Comparison of ENCODE assay signal across 18 cellular contexts in the genomic region with DNA sequence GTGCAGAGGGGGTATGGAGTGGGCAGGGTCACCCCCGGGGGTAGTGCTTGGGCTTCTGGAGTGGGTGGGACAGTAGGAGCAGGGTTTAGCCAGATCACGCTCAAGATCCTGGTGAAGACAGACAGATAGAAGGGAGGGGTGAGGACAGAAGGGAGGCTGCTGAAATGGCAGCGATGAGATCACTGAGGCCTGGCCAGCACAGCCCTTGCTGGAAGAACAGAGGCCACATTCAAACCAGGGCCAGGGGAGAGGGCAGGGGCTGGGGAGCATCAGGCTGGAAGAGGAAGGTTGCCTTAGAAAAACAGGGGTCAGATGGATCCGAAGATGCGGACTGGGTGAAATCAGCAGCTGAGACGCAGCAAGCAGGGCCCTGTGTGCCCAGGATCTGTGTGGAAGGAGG.
A peak's percentile ranks its signal among the peaks of the same experiment; 100 is the strongest.
DNase-seq lines count a peak whose midpoint lies in the region; ATAC-seq and TF ChIP-seq lines count a peak whose summit lies in the region.
"Had no signal": no experiment of that assay in that cellular context is flagged by ENCODE, and none has a peak within 500 bp of the region (broad histone marks: within the 10 kb centered on the region; RNA-seq: fewer than 3 reads in every experiment).

No MANE protein-coding gene starts in this region.

- H3K4me1 ChIP-seq in prostate gland (replicated peaks): peaks cover 17% of the 10 kb centered on the region

- H3K4me1 Mint-ChIP-seq in T-helper 2 cell treated with Interferon-gamma antibody and Interleukin-4, amounts not matched to agents 5 μg/mL and 100 μg/mL, for 36 hours (ENCODE audit: low read depth): peaks cover 3% of the 10 kb centered on the region

- no peak overlapping the region for H3K4me3 ChIP-seq in prostate gland
- H3K4me3 ChIP-seq: lung, transverse colon had no signal

- no peaks in the 10 kb centered on the region for H3K9me3 Mint-ChIP-seq in T-helper 2 cell treated with Interferon-gamma antibody and Interleukin-4, amounts not matched to agents 5 μg/mL and 100 μg/mL, for 36 hours

- no peak for TF ChIP-seq CTCF in prostate gland (IDR thresholded peaks at IDR 0.05)

- 85% methylated on average over 6 of the region's 6 CpGs for WGBS in prostate gland

- H3K9me3 ChIP-seq in prostate gland: no peaks in the 10 kb centered on the region
- H3K9me3 ChIP-seq: transverse colon had no signal

- no peak for TF ChIP-seq POLR2A in prostate gland (IDR thresholded peaks at IDR 0.05)

- intact Hi-C loops in Right ventricle myocardium superior (cut with DNase I) (loop anchor here (5.0 kb wide), 1 partner anchor 209 kb away; no protein-coding TSS in a partner anchor), prostate gland (cut with DNase I) (loop anchor here (2.0 to 10.0 kb wide), 2 partner anchors 62 to 208 kb away; no protein-coding TSS in a partner anchor)

- no peaks in the 10 kb centered on the region for H3K36me3 ChIP-seq in prostate gland
- H3K36me3 ChIP-seq: transverse colon had no signal

- H3K27me3 ChIP-seq in prostate gland (replicated peaks; ENCODE audit: insufficient read depth): no peaks in the 10 kb centered on the region
- H3K27me3 ChIP-seq: transverse colon had no signal

- H3K36me3 Mint-ChIP-seq in T-helper 2 cell treated with Interferon-gamma antibody and Interleukin-4, amounts not matched to agents 5 μg/mL and 100 μg/mL, for 36 hours (ENCODE audit: low read depth): no peaks in the 10 kb centered on the region

- ATAC-seq in Right ventricle myocardium superior (ENCODE audit: poor library complexity): peak; percentile 28

- no peak for DNase-seq in T-helper 2 cell treated with Interferon-gamma antibody and Interleukin-4, amounts not matched to agents 5 μg/mL and 100 μg/mL, for 36 hours (ENCODE audit: low spot score)
- DNase-seq in T-helper 2 cell (no peak), Right ventricle myocardium superior (no peak), midbrain (lab: John Stamatoyannopoulos, UW) (peak; percentile 68), superior temporal gyrus (ENCODE audit: extremely low spot score) (peak; percentile 72), GOT3 (lab: John Stamatoyannopoulos, UW) (no peak), prostate gland (ENCODE audit: low spot score) (no peak), NCI-H187 treated with DMSO at 0.1 percent for 48 hours (lab: John Stamatoyannopoulos, UW) (no peak)
- DNase-seq: activated CD4-positive, alpha-beta T cell treated with anti-CD3 and anti-CD28 coated beads, Interleukin-2, amount 50 U/mL, for 1 hour; activated naive CD4-positive, alpha-beta T cell treated with anti-CD3 and anti-CD28 coated beads, Interleukin-2, amount 50 U/mL, for 16 hours; activated T-cell treated with anti-CD3 and anti-CD28 coated beads, Interleukin-2, amount 50 U/mL, for 1 hour; effector CD4-positive, alpha-beta T cell; NCI-H2029 treated with DMSO at 0.1 percent for 48 hours; NCI-H526; OCI-M1; transverse colon had no signal

- H3K4me3 Mint-ChIP-seq in T-helper 2 cell treated with Interferon-gamma antibody and Interleukin-4, amounts not matched to agents 5 μg/mL and 100 μg/mL, for 36 hours: no peak overlapping the region

- no peak overlapping the region for H3K27ac ChIP-seq in prostate gland
- H3K27ac ChIP-seq: 22Rv1 had no signal

- no peaks in the 10 kb centered on the region for H3K27me3 Mint-ChIP-seq in T-helper 2 cell treated with Interferon-gamma antibody and Interleukin-4, amounts not matched to agents 5 μg/mL and 100 μg/mL, for 36 hours (ENCODE audit: low read depth)

- H3K27ac Mint-ChIP-seq in T-helper 2 cell treated with Interferon-gamma antibody and Interleukin-4, amounts not matched to agents 5 μg/mL and 100 μg/mL, for 36 hours: peak overlapping the region; percentile 11

Comparison
In these comparisons a context has a peak if more than half of its experiments do, and no peak if none do; other contexts are left out.
1. DNase-seq: peak in midbrain (single experiment) and superior temporal gyrus (single experiment); none in T-helper 2 cell treated with Interferon-gamma antibody and Interleukin-4, amounts not matched to agents 5 μg/mL and 100 μg/mL, for 36 hours (single experiment), T-helper 2 cell (0 of 5), Right ventricle myocardium superior (single experiment), GOT3 (single experiment), prostate gland (single experiment) and NCI-H187 treated with DMSO at 0.1 percent for 48 hours (single experiment).